Comparison of ENCODE assay signal across 8 cellular contexts in genomic region chr17:44014437-44015172, GRCh38. TPM values are rescaled to one million over a fixed set of nuclear protein-coding genes. Genes with fewer than 3 reads are reported as not detected.
DNase-seq lines count a peak whose midpoint lies in the region; ATAC-seq and TF ChIP-seq lines count a peak whose summit lies in the region.

TMEM101 (minus strand) TSS chr17:44014963; CDS start chr17:44014952, 11 bp downstream.

- H3K36me3 Mint-ChIP-seq in activated CD4-positive, alpha-beta T cell treated with anti-CD3 and anti-CD28 coated beads for 36 hours (ENCODE audit: low read depth), result peaks cover 14% of the 10 kb centered on the region

- no peaks in the 10 kb centered on the region for H3K9me3 Mint-ChIP-seq in activated CD4-positive, alpha-beta T cell treated with anti-CD3 and anti-CD28 coated beads for 36 hours (ENCODE audit: low read depth)

- H3K27me3 ChIP-seq in kidney epithelial cell (ENCODE audit: control insufficient read depth, insufficient read depth, low read length), result no peaks in the 10 kb centered on the region

- CTCF ChIA-PET in activated CD4-positive, alpha-beta T cell treated with anti-CD3 and anti-CD28 coated beads for 36 hours (lab: Charles Lee), result interaction anchor here (0.9 kb wide), 2 partner anchors 9 to 26 kb away, joined by 3 read pairs; no protein-coding TSS in a partner anchor

- H3K4me3 ChIP-seq in choroid plexus epithelial cell (ENCODE audit: low read depth, low read length) (peak within 1 kb of the TSS; percentile 91), kidney epithelial cell (ENCODE audit: low read depth, low read length) (peak within 1 kb of the TSS; percentile 93)

- POLR2A ChIA-PET in activated CD4-positive, alpha-beta T cell treated with anti-CD3 and anti-CD28 coated beads for 36 hours (lab: Charles Lee), result interaction anchor here (0.5 to 1.3 kb wide), 3 partner anchors 8 to 217 kb away, joined by 3 to 4 read pairs (median 3); partner anchors contain the start of gene LSM12

- TF ChIP-seq CTCF in choroid plexus epithelial cell (conservative IDR thresholded peaks at IDR 0.05; ENCODE audit: low read depth, low read length) (no peak), kidney epithelial cell (IDR thresholded peaks at IDR 0.05; ENCODE audit: insufficient read depth, low read length, poor library complexity, severe bottlenecking) (no peak)

- DNase-seq in ACHN (peak; percentile 94), NCI-H510A (lab: John Stamatoyannopoulos, UW) (peak; percentile 89), choroid plexus epithelial cell (ENCODE audit: low read depth) (peak; percentile 97), kidney epithelial cell (ENCODE audit: low read depth) (peak; percentile 75)
- DNase-seq in activated CD4-positive, alpha-beta T cell treated with anti-CD3 and anti-CD28 coated beads for 36 hours, result peak; percentile 94
- DNase-seq in stimulated activated CD4-positive, alpha-beta T cell treated with anti-CD3 and anti-CD28 coated beads, Interleukin-15, amount 100 ng/mL, for 24 hours, result peak; percentile 92

- no peaks in the 10 kb centered on the region for H3K27me3 Mint-ChIP-seq in activated CD4-positive, alpha-beta T cell treated with anti-CD3 and anti-CD28 coated beads for 36 hours

- H3K36me3 ChIP-seq in kidney epithelial cell (ENCODE audit: control insufficient read depth, insufficient read depth, low read length), result no peaks in the 10 kb centered on the region

- H3K4me3 Mint-ChIP-seq in activated CD4-positive, alpha-beta T cell treated with anti-CD3 and anti-CD28 coated beads for 36 hours, result peak within 1 kb of the TSS; percentile 96

- peak within 1 kb of the TSS; percentile 96 for H3K27ac Mint-ChIP-seq in activated CD4-positive, alpha-beta T cell treated with anti-CD3 and anti-CD28 coated beads for 36 hours

- peak; percentile 81 for ATAC-seq in GM18907 (IDR thresholded peaks at IDR 0.05; ENCODE audit: unreplicated experiment)
- peak; percentile 86 for ATAC-seq in HG03280 (IDR thresholded peaks at IDR 0.05; ENCODE audit: unreplicated experiment)
- peak; percentile 99 for ATAC-seq in activated CD4-positive, alpha-beta T cell treated with anti-CD3 and anti-CD28 coated beads for 36 hours

- in situ Hi-C loops in ACHN (cut with HindIII; ENCODE audit: low pct_ligation_motif_present, low pct_unique_long_range_greater_than_20kb, low sequenced_read_pairs), result no loop called here

- peaks cover 7% of the 10 kb centered on the region for H3K4me1 Mint-ChIP-seq in activated CD4-positive, alpha-beta T cell treated with anti-CD3 and anti-CD28 coated beads for 36 hours

- intact Hi-C loops in activated CD4-positive, alpha-beta T cell treated with anti-CD3 and anti-CD28 coated beads for 36 hours (cut with DNase I, micrococcal nuclease), result loop anchor here in 1 of 2 experiments (1.0 to 2.0 kb wide), 6 partner anchors 52 to 532 kb away; partner anchors contain the start of genes DHX8, G6PC3, GPATCH8 and LSM12

RNA-seq across cellular contexts. Expression of gene TMEM101, which starts in this region (rescaled TPM):
- total RNA-seq in activated CD4-positive, alpha-beta T cell treated with anti-CD3 and anti-CD28 coated beads for 36 hours, result 10 to 100 TPM; 17.6 to 22.7 TPM
- total RNA-seq in kidney epithelial cell, result 37.8 and 52.4 TPM in 2 replicates

Comparison
In these comparisons a context has a peak if more than half of its experiments do, and no peak if none do; other contexts are left out.
1. Peak in every context shown above with its lines: DNase-seq, ATAC-seq and H3K4me3 ChIP-seq.